22 cellular contexts compared by ENCODE assay signal in genomic region chr2:150041721-150042450, GRCh38.
DNase-seq lines count a peak whose midpoint lies in the region; ATAC-seq, FAIRE-seq and TF ChIP-seq lines count a peak whose summit lies in the region.
"Had no signal": no experiment of that assay in that cellular context is flagged by ENCODE, and none has a peak within 500 bp of the region (broad histone marks: within the 10 kb centered on the region; RNA-seq: fewer than 3 reads in every experiment).

No MANE protein-coding gene starts in this region.

- H4K20me1 ChIP-seq in keratinocyte (ENCODE audit: control insufficient read depth, extremely low read depth, insufficient read depth, low read length): no peaks in the 10 kb centered on the region

- H3K4me3 ChIP-seq in cardiac fibroblast (replicated peaks in 1 of 2; ENCODE audit: low read depth in 2 of 2, low read length in 2 of 2) (no peak overlapping the region), keratinocyte (ENCODE audit: control insufficient read depth in 2 of 3, extremely low read depth in 1 of 3, insufficient read depth in 2 of 3, low read depth in 1 of 3, low read length in 3 of 3) (no peak overlapping the region)
- H3K4me3 ChIP-seq: coronary artery, thyroid gland had no signal

- H3K9ac ChIP-seq in keratinocyte (ENCODE audit: control insufficient read depth, extremely low read depth, insufficient read depth, low read length): no peak overlapping the region
- H3K9ac ChIP-seq: parathyroid adenoma had no signal

- peak; percentile 59 for FAIRE-seq in keratinocyte (lab: Jason Lieb, UNC)
- FAIRE-seq: endometrium had no signal

- no peaks in the 10 kb centered on the region for H3K79me2 ChIP-seq in keratinocyte (ENCODE audit: control insufficient read depth, insufficient read depth, low read length)
- H3K79me2 ChIP-seq: parathyroid adenoma had no signal

- TF ChIP-seq CTCF in cardiac fibroblast (IDR thresholded peaks at IDR 0.05; ENCODE audit: low read depth, low read length) (no peak), keratinocyte (optimal IDR thresholded peaks at IDR 0.05 in 1 of 3, IDR thresholded peaks at IDR 0.05 in 1 of 3, conservative IDR thresholded peaks at IDR 0.05 in 1 of 3; ENCODE audit: extremely low read depth in 1 of 3, insufficient read depth in 2 of 3, low read length in 3 of 3) (no peak)

- dilution Hi-C loops in keratinocyte (cut with MboI; ENCODE audit: extremely low pct_ligation_motif_present, low sequenced_read_pairs): no loop called here

- no peak overlapping the region for H3K27ac ChIP-seq in keratinocyte (ENCODE audit: control insufficient read depth, insufficient read depth, low read length)
- H3K27ac ChIP-seq: coronary artery, HL-60, parathyroid adenoma, thyroid gland had no signal

- H3K4me2 ChIP-seq in keratinocyte (ENCODE audit: control insufficient read depth, extremely low read depth, insufficient read depth, low read depth, low read length): no peak overlapping the region

- no peak for ATAC-seq in HG03095 (IDR thresholded peaks at IDR 0.05; ENCODE audit: unreplicated experiment)
- ATAC-seq: activated CD4-positive, alpha-beta T cell treated with anti-CD3 and anti-CD28 coated beads for 36 hours; activated T-cell treated with anti-CD3 and anti-CD28 coated beads, Interleukin-2, amount 50 U/mL, for 72 hours had no signal

- H3K4me1 ChIP-seq in keratinocyte (ENCODE audit: control insufficient read depth, extremely low read depth, insufficient read depth, low read length): peaks cover 3% of the 10 kb centered on the region
- H3K4me1 ChIP-seq: parathyroid adenoma, thyroid gland had no signal

- H3K27me3 ChIP-seq in keratinocyte (ENCODE audit: control insufficient read depth, extremely low read depth, insufficient read depth, low read length): no peaks in the 10 kb centered on the region
- H3K27me3 ChIP-seq: thyroid gland had no signal

- H3K9me1 ChIP-seq in keratinocyte (ENCODE audit: control insufficient read depth, extremely low read depth, insufficient read depth, low read length): no peaks in the 10 kb centered on the region

- no peak overlapping the region for H2AFZ ChIP-seq in keratinocyte (ENCODE audit: control insufficient read depth, low read length)
- H2AFZ ChIP-seq: parathyroid adenoma had no signal

- no peaks in the 10 kb centered on the region for H3K9me3 ChIP-seq in keratinocyte (ENCODE audit: control insufficient read depth, low read depth, low read length)
- H3K9me3 ChIP-seq: thyroid gland had no signal

- DNase-seq in LHCN-M2 (ENCODE audit: low read depth) (peak; percentile 51), cardiac fibroblast (ENCODE audit: low read depth in 2 of 2) (peak; percentile 53 to 61), keratinocyte (ENCODE audit: low read depth, low spot score) (no peak), T-helper 1 cell (no peak), globus pallidus (ENCODE audit: low spot score) (no peak), retina (no peak)
- DNase-seq: activated CD4-positive, alpha-beta T cell treated with anti-CD3 and anti-CD28 coated beads for 36 hours; activated T-cell treated with anti-CD3 and anti-CD28 coated beads, Interleukin-2, amount 50 U/mL, for 72 hours; AML-193; CD8-positive, alpha-beta memory T cell; DND-41; naive B cell; NCI-H2171; NCI-H526; stimulated activated naive CD4-positive, alpha-beta T cell; T-helper 9 cell; thyroid gland had no signal

- no peaks in the 10 kb centered on the region for H3K36me3 ChIP-seq in keratinocyte (ENCODE audit: control insufficient read depth in 2 of 2, extremely low read depth in 1 of 2, insufficient read depth in 2 of 2, low read length in 2 of 2)
- H3K36me3 ChIP-seq: thyroid gland had no signal

Comparison
In these comparisons a context has a peak if more than half of its experiments do, and no peak if none do; other contexts are left out.
1. DNase-seq: peak in LHCN-M2 (single experiment) and cardiac fibroblast (2 of 2); none in keratinocyte (single experiment), T-helper 1 cell (0 of 5), globus pallidus (single experiment) and retina (single experiment).